ENCODE assay signal across 9 cellular contexts in genomic region chr4:156946508-156947197, GRCh38. TPM values are rescaled to one million over a fixed set of nuclear protein-coding genes. Genes with fewer than 3 reads are reported as not detected.
A peak's percentile ranks its signal among the peaks of the same experiment; 100 is the strongest.
DNase-seq lines count a peak whose midpoint lies in the region; ATAC-seq and TF ChIP-seq lines count a peak whose summit lies in the region.
"Had no signal": no experiment of that assay in that cellular context is flagged by ENCODE, and none has a peak within 500 bp of the region (broad histone marks: within the 10 kb centered on the region; RNA-seq: fewer than 3 reads in every experiment).

No MANE protein-coding gene starts in this region.

- H3K9me3 ChIP-seq in mucosa of descending colon, result no peaks in the 10 kb centered on the region
- no peaks in the 10 kb centered on the region for H3K9me3 ChIP-seq in HAP-1

- intact Hi-C loops in mucosa of descending colon (cut with DNase I, micrococcal nuclease), result no loop called here

- H3K4me1 ChIP-seq in mucosa of descending colon (ENCODE audit: low read depth) (no peaks in the 10 kb centered on the region), HAP-1 (peaks cover 56% of the 10 kb centered on the region)

- POLR2A ChIA-PET in AG04449 (lab: Yijun Ruan, JAX), result no interaction called here

- CTCF ChIA-PET in AG04449 (lab: Yijun Ruan, JAX), result interaction anchor here (0.9 to 1.7 kb wide), 3 partner anchors 11 to 99 kb away, joined by 4 to 6 read pairs (median 5); no protein-coding TSS in a partner anchor

- peak; percentile 93 for DNase-seq in AG04449 (ENCODE audit: low read depth, low spot score)
- DNase-seq in KBM-7, result peak; percentile 32
- no peak for DNase-seq in chondrocyte (ENCODE audit: low spot score)
- DNase-seq in mucosa of descending colon, result no peak
- DNase-seq in NCI-H1436 treated with DMSO at 0.1 percent for 48 hours (lab: John Stamatoyannopoulos, UW), result no peak
- no peak for DNase-seq in HAP-1 (ENCODE audit: low spot score in 2 of 2)
- DNase-seq: DMS153 had no signal

- ATAC-seq in mucosa of descending colon (peak; percentile 73), HG03139 (IDR thresholded peaks at IDR 0.05; ENCODE audit: unreplicated experiment) (no peak), HG02763 (IDR thresholded peaks at IDR 0.05; ENCODE audit: unreplicated experiment) (no peak)

- no peaks in the 10 kb centered on the region for H3K27me3 Mint-ChIP-seq in chondrocyte (ENCODE audit: low read depth)

- TF ChIP-seq CTCF in AG04449 (IDR thresholded peaks at IDR 0.05; ENCODE audit: insufficient read depth, low read length, missing control alignments), result no peak
- no peak for TF ChIP-seq CTCF in chondrocyte (IDR thresholded peaks at IDR 0.05)
- no peak for TF ChIP-seq CTCF in mucosa of descending colon (IDR thresholded peaks at IDR 0.05)

- H3K9me3 Mint-ChIP-seq in chondrocyte (ENCODE audit: low read depth), result no peaks in the 10 kb centered on the region

- H3K4me1 Mint-ChIP-seq in chondrocyte (ENCODE audit: low read depth), result peaks cover 96% of the 10 kb centered on the region

- H3K27me3 ChIP-seq in HAP-1 (ENCODE audit: low read depth), result no peaks in the 10 kb centered on the region

- H3K36me3 Mint-ChIP-seq in chondrocyte (ENCODE audit: low read depth), result no peaks in the 10 kb centered on the region

- in situ Hi-C loops in KBM-7 (cut with MboI; ENCODE audit: low pct_unique_long_range_greater_than_20kb, low sequenced_read_pairs), result no loop called here
- in situ Hi-C loops in HAP-1 (cut with MboI; ENCODE audit: low sequenced_read_pairs), result no loop called here

- H3K36me3 ChIP-seq in mucosa of descending colon (ENCODE audit: low read depth) (no peaks in the 10 kb centered on the region), HAP-1 (replicated peaks) (no peaks in the 10 kb centered on the region)

- H3K4me3 ChIP-seq in AG04449 (ENCODE audit: low read depth, low read length) (no peak overlapping the region; the same call in 1 of the 2 replicates), mucosa of descending colon (no peak overlapping the region), HAP-1 (no peak overlapping the region)

- H3K4me3 Mint-ChIP-seq in chondrocyte (ENCODE audit: unreplicated experiment), result peak overlapping the region; percentile 13

- H3K27ac Mint-ChIP-seq in chondrocyte (ENCODE audit: unreplicated experiment), result peak overlapping the region; percentile 92

RNA-seq across cellular contexts. Expression of gene PDGFC, which starts 24.9 kb away (rescaled TPM):
- total RNA-seq in chondrocyte (70.0 to 131 TPM (median 70.9 TPM) in 3 replicates), mucosa of descending colon (10 to 100 TPM in 1 of 3 donors, 1 to 10 TPM in 2; 3.9 to 27.9 (median 6.1) TPM)

Comparison
In these comparisons a context has a peak if more than half of its experiments do, and no peak if none do; other contexts are left out.
1. DNase-seq: peak in AG04449 (single experiment) and KBM-7 (single experiment); none in chondrocyte (single experiment), mucosa of descending colon (0 of 3), NCI-H1436 treated with DMSO at 0.1 percent for 48 hours (single experiment) and HAP-1 (0 of 2).